Comparison of ENCODE assay signal across 9 cellular contexts in the genomic region with DNA sequence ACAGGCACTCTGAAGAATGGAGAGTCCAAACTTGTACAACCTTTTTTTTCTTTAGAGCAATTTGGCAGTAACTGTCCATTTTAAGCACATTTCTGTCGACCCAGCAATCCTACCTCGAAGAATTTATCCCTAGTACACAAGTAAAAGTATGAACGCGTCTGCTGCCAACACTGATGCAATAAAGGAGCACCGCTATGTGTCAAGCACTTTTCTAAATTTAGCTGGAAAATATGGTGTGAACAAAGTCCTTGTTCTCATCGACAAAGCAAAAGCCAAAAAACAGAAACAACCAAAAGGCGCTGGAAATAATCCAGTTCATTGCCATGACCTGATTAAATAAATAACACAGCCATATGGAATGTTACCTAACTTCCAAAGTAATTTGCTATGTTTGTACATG. TPM values are rescaled to one million over a fixed set of nuclear protein-coding genes. Genes with fewer than 3 reads are reported as not detected.
DNase-seq lines count a peak whose midpoint lies in the region; ATAC-seq, FAIRE-seq and TF ChIP-seq lines count a peak whose summit lies in the region.
"Had no signal": no experiment of that assay in that cellular context is flagged by ENCODE, and none has a peak within 500 bp of the region (broad histone marks: within the 10 kb centered on the region; RNA-seq: fewer than 3 reads in every experiment).

No MANE protein-coding gene starts in this region.

- no peak overlapping the region for H3K18ac ChIP-seq in mesendoderm (ENCODE audit: low read length)

- H3K4me2 ChIP-seq in A549 (peak overlapping the region; percentile 77), mesendoderm (ENCODE audit: low read length) (peak overlapping the region; percentile 75)

- H3K4me1 ChIP-seq in A549, result peaks cover 17% of the 10 kb centered on the region
- peaks cover 6% of the 10 kb centered on the region; the same call in 1 of the 2 replicates for H3K4me1 ChIP-seq in HUES64 (ENCODE audit: insufficient read depth, low read length)
- H3K4me1 ChIP-seq in mesendoderm (ENCODE audit: control insufficient read depth, low read depth, low read length), result peaks cover 5% of the 10 kb centered on the region

- H3K27me3 ChIP-seq in HUES64 (ENCODE audit: insufficient read depth, low read length), result no peaks in the 10 kb centered on the region
- no peaks in the 10 kb centered on the region for H3K27me3 ChIP-seq in brain microvascular endothelial cell (replicated peaks)
- H3K27me3 ChIP-seq in mesendoderm (ENCODE audit: insufficient read depth, low read length, poor library complexity), result no peaks in the 10 kb centered on the region

- H3K79me1 ChIP-seq in mesendoderm (ENCODE audit: low read length), result peaks cover 21% of the 10 kb centered on the region

- peaks cover 44% of the 10 kb centered on the region for H3K79me2 ChIP-seq in mesendoderm (ENCODE audit: control insufficient read depth, insufficient read depth, low read length)

- H3K4ac ChIP-seq in mesendoderm (ENCODE audit: low read depth, low read length), result no peak overlapping the region

- TF ChIP-seq RAD21 in A549 (conservative IDR thresholded peaks at IDR 0.05 in 1 of 2, IDR thresholded peaks at IDR 0.05 in 1 of 2), result no peak

- no peak overlapping the region for H4K8ac ChIP-seq in mesendoderm (ENCODE audit: low read depth, low read length)

- FAIRE-seq in A549 (lab: Jason Lieb, UNC), result no peak
- FAIRE-seq: GM18507 had no signal

- H3K36me3 ChIP-seq in HUES64 (ENCODE audit: insufficient read depth, low read length) (peaks cover 49% of the 10 kb centered on the region), brain microvascular endothelial cell (replicated peaks) (peaks cover 22% of the 10 kb centered on the region), mesendoderm (ENCODE audit: control insufficient read depth, insufficient read depth, low read length) (no peaks in the 10 kb centered on the region)

- POLR2A ChIA-PET in A549 (lab: Yijun Ruan, JAX), result interaction anchor here (1.5 to 2.1 kb wide), 4 partner anchors 10 to 163 kb away, joined by 6 to 34 read pairs (median 8); partner anchors contain the start of genes ADNP and BCAS4

- TF ChIP-seq POLR2A in A549 (IDR thresholded peaks at IDR 0.05; ENCODE audit: low read length), result no peak

- no peak for TF ChIP-seq EP300 in A549 (IDR thresholded peaks at IDR 0.05)

- CTCF ChIA-PET in A549 (lab: Yijun Ruan, JAX), result interaction anchor here (0.9 to 2.7 kb wide), 5 partner anchors 26 to 163 kb away, joined by 3 to 10 read pairs (median 9); partner anchors contain the start of genes ADNP and BCAS4

- no peak overlapping the region for H4K5ac ChIP-seq in mesendoderm (ENCODE audit: low read length)

- H2BK5ac ChIP-seq in mesendoderm (ENCODE audit: low read length), result no peak overlapping the region

- H3K9ac ChIP-seq in HUES64 (ENCODE audit: low read depth, low read length) (peak overlapping the region; percentile 96), mesendoderm (ENCODE audit: low read length) (peak overlapping the region; percentile 83)

- H3K27ac ChIP-seq in A549, result peak overlapping the region; percentile 89 to 98; a peak in 3 of 6 replicates
- H3K27ac ChIP-seq in HUES64 (ENCODE audit: low read depth, low read length), result no peak overlapping the region
- peak overlapping the region; percentile 99 for H3K27ac ChIP-seq in brain microvascular endothelial cell
- H3K27ac ChIP-seq in mesendoderm (ENCODE audit: low read depth, low read length), result no peak overlapping the region

- H3K56ac ChIP-seq in mesendoderm (ENCODE audit: low read length), result peak overlapping the region; percentile 66

- peak overlapping the region; percentile 85 for H3K4me3 ChIP-seq in A549
- peak overlapping the region; percentile 91 for H3K4me3 ChIP-seq in HUES64 (ENCODE audit: low read length)
- peak overlapping the region; percentile 98 for H3K4me3 ChIP-seq in brain microvascular endothelial cell (ENCODE audit: low read depth, low read length)
- peak overlapping the region; percentile 86 for H3K4me3 ChIP-seq in mesendoderm (ENCODE audit: low read length)

- H3K9me3 ChIP-seq in A549, result peaks cover 11% of the 10 kb centered on the region
- no peaks in the 10 kb centered on the region for H3K9me3 ChIP-seq in HUES64 (ENCODE audit: insufficient read depth, low read depth, low read length)

- in situ Hi-C loops in brain microvascular endothelial cell (cut with HindIII; ENCODE audit: low pct_ligation_motif_present, low sequenced_read_pairs), result no loop called here

- no peak overlapping the region for H3K23ac ChIP-seq in mesendoderm (ENCODE audit: low read length)

- TF ChIP-seq CTCF in A549 (IDR thresholded peaks at IDR 0.05), result no peak
- no peak for TF ChIP-seq CTCF in brain microvascular endothelial cell (IDR thresholded peaks at IDR 0.05; ENCODE audit: low read depth, low read length, missing control alignments)

- 4% methylated on average over 7 of the region's 7 CpGs for WGBS in A549 (ENCODE audit: missing lambda C conversion rate)
- 34% methylated on average over 7 of the region's 7 CpGs for whole genome bisulfite sequencing in HUES64
- no CpG with 5 or more reads among the region's 7 CpGs for WGBS in mesendoderm (ENCODE audit: extremely low coverage, insufficient coverage, low lambda C conversion rate)

- H2BK15ac ChIP-seq in mesendoderm (replicated peaks; ENCODE audit: low read depth), result no peak overlapping the region

- ATAC-seq in A549 (no peak), HG03457 (IDR thresholded peaks at IDR 0.05; ENCODE audit: unreplicated experiment) (no peak), GM18498 (IDR thresholded peaks at IDR 0.05; ENCODE audit: unreplicated experiment) (no peak), GM18868 (IDR thresholded peaks at IDR 0.05; ENCODE audit: unreplicated experiment) (no peak)

- no peak overlapping the region for H2AK5ac ChIP-seq in mesendoderm (ENCODE audit: low read length)

- no peak overlapping the region for H2BK120ac ChIP-seq in mesendoderm (ENCODE audit: low read depth, low read length)

- DNase-seq in A549 (ENCODE audit: low read depth in 1 of 2, low spot score in 1 of 2), result peak in 1 of 2 experiments; percentile 12
- no peak for DNase-seq in brain microvascular endothelial cell
- no peak for DNase-seq in mesendoderm
- no peak for DNase-seq in activated effector memory CD4-positive, alpha-beta T cell treated with Interleukin-2 at 50 U/mL for 16 hours

TF ChIP-seq in A549, 52 proteins besides CTCF, POLR2A, EP300 and RAD21:
- TF ChIP-seq RARB (CRISPR knock-in tag; IDR thresholded peaks at IDR 0.05) (no peak), HEYL (CRISPR knock-in tag; IDR thresholded peaks at IDR 0.05) (no peak), HOXB13 (CRISPR knock-in tag; IDR thresholded peaks at IDR 0.05; ENCODE audit: low read depth) (no peak), MAFK (IDR thresholded peaks at IDR 0.05; ENCODE audit: partially characterized antibody) (peak; percentile 34), JUN (IDR thresholded peaks at IDR 0.05) (no peak), HMGXB4 (CRISPR knock-in tag; IDR thresholded peaks at IDR 0.05; ENCODE audit: borderline replicate concordance) (no peak), ZSCAN20 (CRISPR knock-in tag; IDR thresholded peaks at IDR 0.05) (no peak)
TF ChIP-seq in A549: peak in this region for 1.

RNA-seq across cellular contexts. Expression of gene DPM1, which starts 1.1 kb away (rescaled TPM):
- polyA plus RNA-seq in A549 (2011; rRNA removed) (49.0 and 104 TPM in 2 replicates), A549 (2017; fragmentation: RNase III; extraction: RNeasy Plus Mini Kit Qiagen cat#74134 plus additional on column Dnase treatment) (106 to 120 TPM (median 114 TPM) in 3 replicates)
- 39.7 and 51.9 TPM in 2 replicates for polyA plus RNA-seq in A549 (2012; cell fraction: cytosol; rRNA removed)
- polyA plus RNA-seq in A549 (2012; cell fraction: nucleus; rRNA removed), result 15.8 and 31.3 TPM in 2 replicates
- polyA minus RNA-seq in A549 (2011; rRNA and poly(A)+ RNA removed), result 18.4 and 25.7 TPM in 2 replicates
- 68.2 TPM for polyA plus RNA-seq in HUES64 (2013, experiment 1 of 2)
- 72.0 TPM for polyA plus RNA-seq in HUES64 (2013, experiment 2 of 2)
- polyA plus RNA-seq in mesendoderm (2013, experiment 1 of 2), result 77.5 TPM
- polyA plus RNA-seq in mesendoderm (2013, experiment 2 of 2), result 81.0 TPM

RNA-seq across cellular contexts. Expression of gene MOCS3, which starts 1.3 kb away (rescaled TPM):
- polyA plus RNA-seq in A549 (2011; rRNA removed), result 4.4 and 4.8 TPM in 2 replicates
- 4.0 and 5.9 TPM in 2 replicates for polyA plus RNA-seq in A549 (2012; cell fraction: cytosol; rRNA removed)
- polyA plus RNA-seq in A549 (2012; cell fraction: nucleus; rRNA removed), result 6.0 and 6.6 TPM in 2 replicates
- polyA plus RNA-seq in A549 (2017; fragmentation: RNase III; extraction: RNeasy Plus Mini Kit Qiagen cat#74134 plus additional on column Dnase treatment), result 5.3 to 6.0 TPM (median 5.7 TPM) in 3 replicates
- polyA minus RNA-seq in A549 (2011; rRNA and poly(A)+ RNA removed), result 6.2 and 8.5 TPM in 2 replicates
- 5.9 TPM for polyA plus RNA-seq in HUES64 (2013, experiment 1 of 2)
- 5.9 TPM for polyA plus RNA-seq in HUES64 (2013, experiment 2 of 2)
- polyA plus RNA-seq in mesendoderm (2013, experiment 1 of 2), result 4.0 TPM
- polyA plus RNA-seq in mesendoderm (2013, experiment 2 of 2), result 4.3 TPM

RNA-seq across cellular contexts. Expression of gene ADNP, which starts 26.0 kb away (rescaled TPM):
- polyA plus RNA-seq in A549 (2011; rRNA removed) (36.7 and 54.9 TPM in 2 replicates), A549 (2017; fragmentation: RNase III; extraction: RNeasy Plus Mini Kit Qiagen cat#74134 plus additional on column Dnase treatment) (37.2 to 40.9 TPM (median 38.1 TPM) in 3 replicates)
- polyA plus RNA-seq in A549 (2012; cell fraction: cytosol; rRNA removed), result 14.3 and 15.8 TPM in 2 replicates
- 14.8 and 22.2 TPM in 2 replicates for polyA plus RNA-seq in A549 (2012; cell fraction: nucleus; rRNA removed)
- 58.0 and 60.5 TPM in 2 replicates for polyA minus RNA-seq in A549 (2011; rRNA and poly(A)+ RNA removed)
- polyA plus RNA-seq in HUES64 (2013, experiment 1 of 2), result 77.8 TPM
- polyA plus RNA-seq in HUES64 (2013, experiment 2 of 2), result 83.1 TPM
- polyA plus RNA-seq in mesendoderm (2013, experiment 1 of 2), result 118 TPM
- 114 TPM for polyA plus RNA-seq in mesendoderm (2013, experiment 2 of 2)

Comparison
In these comparisons a context has a peak if more than half of its experiments do, and no peak if none do; other contexts are left out.
1. H3K27ac ChIP-seq: peak in A549 (2 of 2) and brain microvascular endothelial cell (single experiment); none in HUES64 (single experiment) and mesendoderm (single experiment).
2. Peak in every context shown above with its lines, with median percentiles within 50 percentile points of each other: H3K4me3 ChIP-seq.